In the genomic region with DNA sequence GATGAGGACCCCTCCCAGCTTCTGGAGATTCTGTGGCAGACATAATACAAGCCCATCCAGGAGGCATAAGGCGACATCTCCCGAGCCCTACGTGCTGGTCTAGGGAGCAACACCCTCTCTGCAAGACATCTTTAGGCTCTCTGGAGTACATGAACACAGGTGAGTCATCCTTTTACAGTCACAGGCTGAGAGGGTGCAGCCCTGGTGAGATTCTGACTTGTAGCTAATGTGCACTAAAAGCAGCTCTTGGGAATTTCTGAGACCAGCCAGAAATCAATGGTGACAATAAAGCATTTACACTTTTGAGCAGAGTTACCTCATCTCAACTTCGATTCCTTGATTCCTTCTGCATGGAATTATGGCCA, we compare ENCODE assay signal across 14 cellular contexts.
DNase-seq lines count a peak whose midpoint lies in the region; ATAC-seq, FAIRE-seq and TF ChIP-seq lines count a peak whose summit lies in the region.
"Had no signal": no experiment of that assay in that cellular context is flagged by ENCODE, and none has a peak within 500 bp of the region (broad histone marks: within the 10 kb centered on the region; RNA-seq: fewer than 3 reads in every experiment).

No MANE protein-coding gene starts in this region.

- peaks cover 0 to 7% (median 0%) of the 10 kb centered on the region in 3 donors for H3K4me1 Mint-ChIP-seq in CD8-positive, alpha-beta memory T cell

- no peaks in the 10 kb centered on the region for H3K27me3 Mint-ChIP-seq in CD8-positive, alpha-beta memory T cell
- H3K27me3 Mint-ChIP-seq: type B pancreatic cell had no signal

- FAIRE-seq in HTR-8/SVneo (lab: Jason Lieb, UNC) (no peak), bronchial epithelial cell (lab: Jason Lieb, UNC) (no peak)
- FAIRE-seq: islet of Langerhans had no signal

- intact Hi-C loops in lower lobe of right lung (cut with DNase I) = no loop called here

- H3K36me3 ChIP-seq in CD8-positive, alpha-beta memory T cell (ENCODE audit: insufficient read depth, low read length) = no peaks in the 10 kb centered on the region
- no peaks in the 10 kb centered on the region for H3K36me3 ChIP-seq in bronchial epithelial cell (ENCODE audit: control insufficient read depth, insufficient read depth, low read length)
- no peaks in the 10 kb centered on the region for H3K36me3 ChIP-seq in lower lobe of right lung
- H3K36me3 ChIP-seq: colonic mucosa had no signal

- peak; percentile 46 to 47 for ATAC-seq in lower lobe of right lung
- no peak for ATAC-seq in HG02852 (IDR thresholded peaks at IDR 0.05; ENCODE audit: unreplicated experiment)
- ATAC-seq: psoas muscle had no signal

- TF ChIP-seq CTCF in bronchial epithelial cell (IDR thresholded peaks at IDR 0.05; ENCODE audit: insufficient read depth, low read length, severe bottlenecking) (no peak), lower lobe of right lung (IDR thresholded peaks at IDR 0.05) (no peak)

- H3K4me3 Mint-ChIP-seq in CD8-positive, alpha-beta memory T cell = no peak overlapping the region
- H3K4me3 Mint-ChIP-seq: CD14-positive monocyte, type B pancreatic cell had no signal

- POLR2A ChIA-PET in CD8-positive, alpha-beta memory T cell (lab: Charles Lee) = no interaction called here

- peak overlapping the region in 1 of 8 donors; percentile 23 for H3K27ac Mint-ChIP-seq in CD8-positive, alpha-beta memory T cell
- H3K27ac Mint-ChIP-seq: CD14-positive monocyte, type B pancreatic cell had no signal

- H3K4me1 ChIP-seq in CD8-positive, alpha-beta memory T cell (ENCODE audit: insufficient read depth, low read length) = no peaks in the 10 kb centered on the region
- H3K4me1 ChIP-seq in lower lobe of right lung = no peaks in the 10 kb centered on the region
- H3K4me1 ChIP-seq: colonic mucosa, psoas muscle had no signal

- DNase-seq in CD8-positive, alpha-beta memory T cell = no peak
- peak; percentile 35 for DNase-seq in HTR-8/SVneo (ENCODE audit: insufficient read length, low spot score)
- peak; percentile 77 for DNase-seq in bronchial epithelial cell (ENCODE audit: low read depth)
- no peak for DNase-seq in lower lobe of right lung
- no peak for DNase-seq in stimulated activated CD4-positive, alpha-beta T cell treated with anti-CD3 and anti-CD28 coated beads, Interleukin-4, amount 100 ng/mL, for 1 hour
- no peak for DNase-seq in hypothalamus (lab: John Stamatoyannopoulos, UW)
- no peak for DNase-seq in HuH-7 (ENCODE audit: low spot score)
- DNase-seq: colonic mucosa, NCI-H1417 treated with DMSO at 0.1 percent for 48 hours, psoas muscle had no signal

- H3K27ac ChIP-seq in CD8-positive, alpha-beta memory T cell (ENCODE audit: low read depth, low read length) = peak overlapping the region; percentile 26
- H3K27ac ChIP-seq in lower lobe of right lung = no peak overlapping the region
- H3K27ac ChIP-seq: colonic mucosa, psoas muscle had no signal

- CTCF ChIA-PET in CD8-positive, alpha-beta memory T cell (lab: Charles Lee) = no interaction called here

- H3K36me3 Mint-ChIP-seq in CD8-positive, alpha-beta memory T cell = peaks cover 9 to 23% (median 18%) of the 10 kb centered on the region in 3 donors

- no peaks in the 10 kb centered on the region for H3K27me3 ChIP-seq in CD8-positive, alpha-beta memory T cell (ENCODE audit: insufficient read depth, low read length, poor library complexity, severe bottlenecking)
- no peaks in the 10 kb centered on the region for H3K27me3 ChIP-seq in bronchial epithelial cell (ENCODE audit: control insufficient read depth, insufficient read depth, low read length)
- no peaks in the 10 kb centered on the region for H3K27me3 ChIP-seq in lower lobe of right lung (ENCODE audit: low read depth)
- H3K27me3 ChIP-seq: colonic mucosa had no signal

- no peaks in the 10 kb centered on the region for H3K9me3 ChIP-seq in CD8-positive, alpha-beta memory T cell (ENCODE audit: low read length)
- peaks cover 6% of the 10 kb centered on the region for H3K9me3 ChIP-seq in lower lobe of right lung
- H3K9me3 ChIP-seq: colonic mucosa had no signal

- no peak overlapping the region for H3K4me3 ChIP-seq in CD8-positive, alpha-beta memory T cell (ENCODE audit: low read length)
- H3K4me3 ChIP-seq in bronchial epithelial cell (ENCODE audit: low read depth, low read length) (no peak overlapping the region), lower lobe of right lung (no peak overlapping the region)
- H3K4me3 ChIP-seq: colonic mucosa, psoas muscle had no signal

- H3K9me3 Mint-ChIP-seq in CD8-positive, alpha-beta memory T cell = peaks cover 8 to 22% (median 14%) of the 10 kb centered on the region in 5 donors

Comparison
In these comparisons a context has a peak if more than half of its experiments do, and no peak if none do; other contexts are left out.
1. DNase-seq: peak in HTR-8/SVneo (single experiment) and bronchial epithelial cell (single experiment); none in CD8-positive, alpha-beta memory T cell (0 of 5), lower lobe of right lung (single experiment), stimulated activated CD4-positive, alpha-beta T cell treated with anti-CD3 and anti-CD28 coated beads, Interleukin-4, amount 100 ng/mL, for 1 hour (single experiment), hypothalamus (0 of 51) and HuH-7 (single experiment).